Comparison of ENCODE assay signal across 2 cellular contexts in the genomic region with DNA sequence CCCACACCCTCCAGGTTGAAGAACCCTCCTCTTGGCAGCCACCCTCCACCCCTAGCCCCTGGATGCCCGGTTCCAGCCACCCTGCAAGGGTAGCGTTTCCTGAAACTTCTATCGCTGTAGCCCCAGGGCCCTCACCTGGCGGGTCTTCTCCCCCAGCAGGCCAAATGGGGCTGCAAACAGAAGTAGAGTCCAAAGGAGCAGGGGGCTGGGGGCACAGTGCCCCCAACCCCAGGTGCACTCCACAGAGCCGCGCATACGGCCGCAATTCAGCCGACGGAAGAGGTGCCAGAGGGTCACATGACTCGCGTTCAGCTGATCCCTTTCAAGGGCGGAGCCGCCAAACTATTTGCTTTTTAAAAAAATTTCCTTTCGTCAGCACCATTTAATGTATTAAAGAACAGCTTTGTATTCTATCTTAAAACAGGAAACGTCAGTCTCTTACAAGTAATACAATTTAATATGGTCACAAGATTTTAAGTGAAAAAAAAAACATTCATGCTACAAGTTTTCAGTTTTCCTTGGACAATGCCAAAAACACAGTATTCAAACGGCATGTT.
TF ChIP-seq lines count a peak whose summit lies in the region.

A gene with protein sequence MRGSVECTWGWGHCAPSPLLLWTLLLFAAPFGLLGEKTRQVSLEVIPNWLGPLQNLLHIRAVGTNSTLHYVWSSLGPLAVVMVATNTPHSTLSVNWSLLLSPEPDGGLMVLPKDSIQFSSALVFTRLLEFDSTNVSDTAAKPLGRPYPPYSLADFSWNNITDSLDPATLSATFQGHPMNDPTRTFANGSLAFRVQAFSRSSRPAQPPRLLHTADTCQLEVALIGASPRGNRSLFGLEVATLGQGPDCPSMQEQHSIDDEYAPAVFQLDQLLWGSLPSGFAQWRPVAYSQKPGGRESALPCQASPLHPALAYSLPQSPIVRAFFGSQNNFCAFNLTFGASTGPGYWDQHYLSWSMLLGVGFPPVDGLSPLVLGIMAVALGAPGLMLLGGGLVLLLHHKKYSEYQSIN (minus strand): TSS at position 289 of the 557 bp plus-strand sequence. CDS start 34 bp downstream, at position 255.

TF ChIP-seq in HEK293, 187 proteins besides CTCF, POLR2A, EP300 and RAD21 (continued from another document and continues in another):
- TF ChIP-seq, protein P1, sequence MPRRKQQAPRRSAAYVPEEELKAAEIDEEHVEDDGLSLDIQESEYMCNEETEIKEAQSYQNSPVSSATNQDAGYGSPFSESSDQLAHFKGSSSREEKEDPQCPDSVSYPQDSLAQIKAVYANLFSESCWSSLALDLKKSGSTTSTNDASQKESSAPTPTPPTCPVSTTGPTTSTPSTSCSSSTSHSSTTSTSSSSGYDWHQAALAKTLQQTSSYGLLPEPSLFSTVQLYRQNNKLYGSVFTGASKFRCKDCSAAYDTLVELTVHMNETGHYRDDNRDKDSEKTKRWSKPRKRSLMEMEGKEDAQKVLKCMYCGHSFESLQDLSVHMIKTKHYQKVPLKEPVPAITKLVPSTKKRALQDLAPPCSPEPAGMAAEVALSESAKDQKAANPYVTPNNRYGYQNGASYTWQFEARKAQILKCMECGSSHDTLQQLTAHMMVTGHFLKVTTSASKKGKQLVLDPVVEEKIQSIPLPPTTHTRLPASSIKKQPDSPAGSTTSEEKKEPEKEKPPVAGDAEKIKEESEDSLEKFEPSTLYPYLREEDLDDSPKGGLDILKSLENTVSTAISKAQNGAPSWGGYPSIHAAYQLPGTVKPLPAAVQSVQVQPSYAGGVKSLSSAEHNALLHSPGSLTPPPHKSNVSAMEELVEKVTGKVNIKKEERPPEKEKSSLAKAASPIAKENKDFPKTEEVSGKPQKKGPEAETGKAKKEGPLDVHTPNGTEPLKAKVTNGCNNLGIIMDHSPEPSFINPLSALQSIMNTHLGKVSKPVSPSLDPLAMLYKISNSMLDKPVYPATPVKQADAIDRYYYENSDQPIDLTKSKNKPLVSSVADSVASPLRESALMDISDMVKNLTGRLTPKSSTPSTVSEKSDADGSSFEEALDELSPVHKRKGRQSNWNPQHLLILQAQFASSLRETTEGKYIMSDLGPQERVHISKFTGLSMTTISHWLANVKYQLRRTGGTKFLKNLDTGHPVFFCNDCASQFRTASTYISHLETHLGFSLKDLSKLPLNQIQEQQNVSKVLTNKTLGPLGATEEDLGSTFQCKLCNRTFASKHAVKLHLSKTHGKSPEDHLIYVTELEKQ (tag by site-specific recombination; IDR thresholded peaks at IDR 0.05; ENCODE audit: borderline replicate concordance), result no peak
- TF ChIP-seq, protein P2, sequence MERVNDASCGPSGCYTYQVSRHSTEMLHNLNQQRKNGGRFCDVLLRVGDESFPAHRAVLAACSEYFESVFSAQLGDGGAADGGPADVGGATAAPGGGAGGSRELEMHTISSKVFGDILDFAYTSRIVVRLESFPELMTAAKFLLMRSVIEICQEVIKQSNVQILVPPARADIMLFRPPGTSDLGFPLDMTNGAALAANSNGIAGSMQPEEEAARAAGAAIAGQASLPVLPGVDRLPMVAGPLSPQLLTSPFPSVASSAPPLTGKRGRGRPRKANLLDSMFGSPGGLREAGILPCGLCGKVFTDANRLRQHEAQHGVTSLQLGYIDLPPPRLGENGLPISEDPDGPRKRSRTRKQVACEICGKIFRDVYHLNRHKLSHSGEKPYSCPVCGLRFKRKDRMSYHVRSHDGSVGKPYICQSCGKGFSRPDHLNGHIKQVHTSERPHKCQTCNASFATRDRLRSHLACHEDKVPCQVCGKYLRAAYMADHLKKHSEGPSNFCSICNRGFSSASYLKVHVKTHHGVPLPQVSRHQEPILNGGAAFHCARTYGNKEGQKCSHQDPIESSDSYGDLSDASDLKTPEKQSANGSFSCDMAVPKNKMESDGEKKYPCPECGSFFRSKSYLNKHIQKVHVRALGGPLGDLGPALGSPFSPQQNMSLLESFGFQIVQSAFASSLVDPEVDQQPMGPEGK (tag by site-specific recombination; IDR thresholded peaks at IDR 0.05), result peak; percentile 44; the same call in 1 of the 2 replicates
- no peak for TF ChIP-seq YY2 (tag by site-specific recombination; IDR thresholded peaks at IDR 0.05)
- TF ChIP-seq ZXDB (tag by site-specific recombination; IDR thresholded peaks at IDR 0.05), result peak; percentile 73
- TF ChIP-seq ZNF184 (tag by site-specific recombination; IDR thresholded peaks at IDR 0.05), result no peak
- TF ChIP-seq SP7 (tag by site-specific recombination; IDR thresholded peaks at IDR 0.05), result peak; percentile 27; the same call in 1 of the 2 replicates
- no peak for TF ChIP-seq ZNF350 (tag by site-specific recombination; IDR thresholded peaks at IDR 0.05)
- TF ChIP-seq KLF10 (tag by site-specific recombination; IDR thresholded peaks at IDR 0.05), result peak; percentile 36; the same call in 1 of the 2 replicates
- TF ChIP-seq MEIS1 (CRISPR knock-in tag; IDR thresholded peaks at IDR 0.05; ENCODE audit: borderline replicate concordance), result no peak
- TF ChIP-seq ZNF354C (tag by site-specific recombination; IDR thresholded peaks at IDR 0.05; ENCODE audit: borderline replicate concordance, low read depth), result no peak
- TF ChIP-seq GLI4 (tag by site-specific recombination; IDR thresholded peaks at IDR 0.05), result no peak
- TF ChIP-seq, protein P3, sequence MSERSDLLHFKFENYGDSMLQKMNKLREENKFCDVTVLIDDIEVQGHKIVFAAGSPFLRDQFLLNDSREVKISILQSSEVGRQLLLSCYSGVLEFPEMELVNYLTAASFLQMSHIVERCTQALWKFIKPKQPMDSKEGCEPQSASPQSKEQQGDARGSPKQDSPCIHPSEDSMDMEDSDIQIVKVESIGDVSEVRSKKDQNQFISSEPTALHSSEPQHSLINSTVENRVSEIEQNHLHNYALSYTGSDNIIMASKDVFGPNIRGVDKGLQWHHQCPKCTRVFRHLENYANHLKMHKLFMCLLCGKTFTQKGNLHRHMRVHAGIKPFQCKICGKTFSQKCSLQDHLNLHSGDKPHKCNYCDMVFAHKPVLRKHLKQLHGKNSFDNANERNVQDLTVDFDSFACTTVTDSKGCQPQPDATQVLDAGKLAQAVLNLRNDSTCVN (tag by site-specific recombination; optimal IDR thresholded peaks at IDR 0.05), result peak; percentile 19
- no peak for TF ChIP-seq ZNF423 (tag by site-specific recombination; IDR thresholded peaks at IDR 0.05)
- peak; percentile 45; the same call in 1 of the 2 replicates for TF ChIP-seq KLF9 (tag by site-specific recombination; IDR thresholded peaks at IDR 0.05; ENCODE audit: low read depth)

TF ChIP-seq in endothelial cell of umbilical vein, 7 proteins besides CTCF, POLR2A, EP300 and RAD21 (continued from another document):
- TF ChIP-seq, protein P4, sequence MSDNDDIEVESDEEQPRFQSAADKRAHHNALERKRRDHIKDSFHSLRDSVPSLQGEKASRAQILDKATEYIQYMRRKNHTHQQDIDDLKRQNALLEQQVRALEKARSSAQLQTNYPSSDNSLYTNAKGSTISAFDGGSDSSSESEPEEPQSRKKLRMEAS (IDR thresholded peaks at IDR 0.05; ENCODE audit: insufficient read depth, insufficient read length), result peak; percentile 65
- no peak for TF ChIP-seq JUN (IDR thresholded peaks at IDR 0.05; ENCODE audit: borderline replicate concordance, insufficient read depth, insufficient read length, low read depth)
TF ChIP-seq in endothelial cell of umbilical vein: peak in this region for 2.
